ENCODE assay signal across 15 cellular contexts in the genomic region with DNA sequence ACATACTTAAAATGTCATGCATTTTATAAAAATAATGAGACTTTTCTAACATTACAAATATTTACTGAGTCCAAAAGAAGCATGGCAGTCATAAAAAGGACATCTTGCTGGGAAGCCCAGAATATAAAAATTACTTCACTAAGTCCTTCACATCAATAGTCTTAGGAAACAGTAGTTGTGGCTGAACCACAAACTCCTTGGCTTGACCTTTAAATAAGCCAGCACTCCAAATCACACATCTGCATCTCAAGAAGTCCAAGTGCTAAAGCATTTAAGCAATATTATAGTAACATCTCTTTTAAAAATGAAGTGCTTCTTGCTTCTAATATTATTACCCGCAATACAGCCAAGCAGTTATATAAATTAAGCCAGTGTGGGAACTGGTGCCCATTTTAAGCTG.
"Had no signal": no experiment of that assay in that cellular context is flagged by ENCODE, and none has a peak within 500 bp of the region (broad histone marks: within the 10 kb centered on the region; RNA-seq: fewer than 3 reads in every experiment).

No MANE protein-coding gene starts in this region.

- H3K27ac ChIP-seq: brain microvascular endothelial cell, foreskin keratinocyte, left ventricle myocardium inferior had no signal

- H3K27me3 ChIP-seq: brain microvascular endothelial cell, foreskin keratinocyte had no signal

- H3K9me3 Mint-ChIP-seq: activated naive CD4-positive, alpha-beta T cell treated with anti-CD3 and anti-CD28 coated beads, Interleukin-2, amount 50 U/mL, for 24 hours; naive thymus-derived CD8-positive, alpha-beta T cell had no signal

- DNase-seq: activated CD4-positive, alpha-beta T cell treated with anti-CD3 and anti-CD28 coated beads for 1 hour; activated CD8-positive, alpha-beta memory T cell treated with anti-CD3 and anti-CD28 coated beads, Interleukin-2, amount 50 U/mL, for 48 hours; anterior cingulate cortex; brain microvascular endothelial cell; cortex of kidney; effector memory CD4-positive, alpha-beta T cell; foreskin keratinocyte; left ventricle myocardium inferior; nucleus accumbens; stimulated activated CD4-positive, alpha-beta T cell treated with anti-CD3 and anti-CD28 coated beads, Interleukin-15, amount 100 ng/mL, for 24 hours; stimulated activated CD4-positive, alpha-beta T cell treated with anti-CD3 and anti-CD28 coated beads, Interleukin-4, amount 100 ng/mL, for 1 hour; stimulated activated naive CD4-positive, alpha-beta T cell; T1000 had no signal

- H3K9me3 ChIP-seq: left ventricle myocardium inferior had no signal

- ATAC-seq: foreskin keratinocyte; naive thymus-derived CD8-positive, alpha-beta T cell had no signal

- H3K4me3 ChIP-seq: left ventricle myocardium inferior had no signal

- H3K27me3 Mint-ChIP-seq: activated naive CD4-positive, alpha-beta T cell treated with anti-CD3 and anti-CD28 coated beads, Interleukin-2, amount 50 U/mL, for 24 hours; naive thymus-derived CD8-positive, alpha-beta T cell had no signal
